Comparison of ENCODE assay signal across 9 cellular contexts in the genomic region with DNA sequence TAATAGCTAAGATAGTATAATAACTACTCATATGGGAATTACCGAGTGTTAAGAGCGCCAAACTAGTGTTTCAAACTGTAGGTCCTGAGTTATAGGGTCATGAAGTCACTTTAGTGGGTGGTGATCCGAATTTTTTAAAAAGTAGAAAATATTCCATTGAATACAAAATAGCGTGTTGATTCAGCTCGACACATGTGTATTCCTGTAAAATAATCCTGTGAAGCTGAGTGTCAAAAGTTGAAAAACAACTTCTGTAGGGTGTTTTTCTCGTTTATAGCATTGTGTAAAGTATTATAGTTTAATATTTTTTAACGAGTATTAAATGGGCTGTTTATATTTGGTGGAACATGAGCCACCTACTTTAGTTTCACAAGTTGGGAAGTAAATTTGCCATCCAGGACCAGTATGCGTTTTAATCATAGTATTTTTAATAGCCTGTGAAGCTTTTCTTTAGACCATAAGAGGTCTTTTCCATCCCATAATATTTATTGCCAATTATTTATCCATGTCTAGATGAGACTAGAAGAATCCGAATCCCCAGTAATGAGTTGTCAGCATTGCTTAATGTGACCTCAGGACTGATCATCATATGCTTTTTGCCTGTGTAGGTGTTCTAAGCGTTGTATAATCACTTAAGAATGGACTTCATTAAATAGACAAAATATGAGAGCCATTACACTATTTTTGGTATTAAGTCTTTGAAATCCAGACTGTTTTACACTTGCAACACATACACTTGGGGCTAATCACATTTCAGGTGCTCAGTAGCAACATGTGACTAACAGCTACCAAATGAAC.
DNase-seq lines count a peak whose midpoint lies in the region; ATAC-seq and TF ChIP-seq lines count a peak whose summit lies in the region.
"Had no signal": no experiment of that assay in that cellular context is flagged by ENCODE, and none has a peak within 500 bp of the region (broad histone marks: within the 10 kb centered on the region; RNA-seq: fewer than 3 reads in every experiment).

No MANE protein-coding gene starts in this region.

- no peaks in the 10 kb centered on the region for H3K27me3 ChIP-seq in SJSA1 (replicated peaks)

- DNase-seq in GM12864 (ENCODE audit: low read depth), result no peak
- DNase-seq in SJSA1 (ENCODE audit: low read depth in 1 of 2, low spot score in 2 of 2), result no peak
- DNase-seq in fibroblast of pulmonary artery (ENCODE audit: low read depth), result no peak
- DNase-seq in skeletal muscle cell (ENCODE audit: low read depth), result no peak
- no peak for DNase-seq in NCI-H2081 treated with DMSO at 0.1 percent for 48 hours (lab: John Stamatoyannopoulos, UW)
- no peak for DNase-seq in NCI-H146 treated with DMSO at 0.1 percent for 48 hours (lab: John Stamatoyannopoulos, UW; ENCODE audit: unreplicated experiment)
- DNase-seq in nucleus accumbens (lab: John Stamatoyannopoulos, UW), result no peak
- DNase-seq: activated CD4-positive, alpha-beta T cell treated with anti-CD3 and anti-CD28 coated beads, Interleukin-2, amount 50 U/mL, for 4 hours had no signal

- H3K9me3 ChIP-seq in SJSA1 (replicated peaks), result peaks cover 3% of the 10 kb centered on the region; the same call in 1 of the 2 replicates

- peak overlapping the region; percentile 57 for H3K4me3 ChIP-seq in GM12864 (ENCODE audit: low read depth, low read length)
- H3K4me3 ChIP-seq in SJSA1, result peak overlapping the region; percentile 100
- peak overlapping the region; percentile 82 for H3K4me3 ChIP-seq in fibroblast of pulmonary artery (replicated peaks; ENCODE audit: low read depth, low read length)
- H3K4me3 ChIP-seq in skeletal muscle cell (ENCODE audit: low read depth, low read length), result peak overlapping the region; percentile 75

- peak overlapping the region; percentile 72 for H3K27ac ChIP-seq in SJSA1

- no peak for ATAC-seq in GM21390 (IDR thresholded peaks at IDR 0.05; ENCODE audit: unreplicated experiment)

- peaks cover 49% of the 10 kb centered on the region for H3K36me3 ChIP-seq in SJSA1

- TF ChIP-seq CTCF in GM12864 (IDR thresholded peaks at IDR 0.05; ENCODE audit: low read depth, low read length, missing control alignments) (no peak), fibroblast of pulmonary artery (IDR thresholded peaks at IDR 0.05; ENCODE audit: low read length, missing control alignments) (no peak)

- peaks cover 26% of the 10 kb centered on the region for H3K4me1 ChIP-seq in SJSA1 (replicated peaks)
